ENCODE assay signal across 2 cellular contexts in genomic region chr5:147552897-147553296, GRCh38.
TF ChIP-seq lines count a peak whose summit lies in the region.

No MANE protein-coding gene starts in this region.

TF ChIP-seq in GM23338, 12 proteins besides CTCF, POLR2A, EP300 and RAD21:
- TF ChIP-seq JUNB (IDR thresholded peaks at IDR 0.05; ENCODE audit: unreplicated experiment) (no peak), NANOG (IDR thresholded peaks at IDR 0.05; ENCODE audit: borderline replicate concordance) (no peak), EZH2 (IDR thresholded peaks at IDR 0.05; ENCODE audit: low read depth, unreplicated experiment) (no peak), CREB1 (CRISPR knock-in tag; IDR thresholded peaks at IDR 0.05; ENCODE audit: low read depth) (no peak), EZH2phosphoT487 (IDR thresholded peaks at IDR 0.05; ENCODE audit: unreplicated experiment) (no peak), REST (IDR thresholded peaks at IDR 0.05; ENCODE audit: unreplicated experiment) (no peak)

TF ChIP-seq in SK-N-SH, 30 proteins besides CTCF, POLR2A, EP300 and RAD21:
- TF ChIP-seq, protein P1, sequence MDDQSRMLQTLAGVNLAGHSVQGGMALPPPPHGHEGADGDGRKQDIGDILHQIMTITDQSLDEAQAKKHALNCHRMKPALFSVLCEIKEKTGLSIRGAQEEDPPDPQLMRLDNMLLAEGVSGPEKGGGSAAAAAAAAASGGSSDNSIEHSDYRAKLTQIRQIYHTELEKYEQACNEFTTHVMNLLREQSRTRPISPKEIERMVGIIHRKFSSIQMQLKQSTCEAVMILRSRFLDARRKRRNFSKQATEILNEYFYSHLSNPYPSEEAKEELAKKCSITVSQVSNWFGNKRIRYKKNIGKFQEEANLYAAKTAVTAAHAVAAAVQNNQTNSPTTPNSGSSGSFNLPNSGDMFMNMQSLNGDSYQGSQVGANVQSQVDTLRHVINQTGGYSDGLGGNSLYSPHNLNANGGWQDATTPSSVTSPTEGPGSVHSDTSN (IDR thresholded peaks at IDR 0.05): peak; percentile 22; the same call in 1 of the 2 replicates
- TF ChIP-seq YY1 (IDR thresholded peaks at IDR 0.05; ENCODE audit: low read depth) (no peak), TCF12 (IDR thresholded peaks at IDR 0.05) (peak; percentile 26; the same call in 1 of the 2 replicates), GATA2 (CRISPR knock-in tag; IDR thresholded peaks at IDR 0.05) (peak; percentile 50)
